In genomic region chr1:8193840-8194406, GRCh38 we compare ENCODE assay signal across 1 cellular context.
A peak's percentile ranks its signal among the peaks of the same experiment; 100 is the strongest.
TF ChIP-seq lines count a peak whose summit lies in the region.

No MANE protein-coding gene starts in this region.

TF ChIP-seq in A549, 52 proteins besides CTCF, POLR2A, EP300 and RAD21 (continued from another document):
- no peak for TF ChIP-seq JUN (IDR thresholded peaks at IDR 0.05)
- 0 out of 2 replicates have a peak, but pooled peaks have one; percentile 41 for TF ChIP-seq HOXB13 (CRISPR knock-in tag; IDR thresholded peaks at IDR 0.05; ENCODE audit: low read depth)
- TF ChIP-seq HES2 (IDR thresholded peaks at IDR 0.05) = no peak
- no peak for TF ChIP-seq CBX8 (IDR thresholded peaks at IDR 0.05)
- TF ChIP-seq CHD4 (IDR thresholded peaks at IDR 0.05; ENCODE audit: borderline replicate concordance) = no peak
- 0 out of 2 replicates have a peak, but pooled peaks have one; percentile 57 for TF ChIP-seq ZSCAN20 (CRISPR knock-in tag; IDR thresholded peaks at IDR 0.05)
- peak; percentile 89; the same call in 1 of the 2 replicates for TF ChIP-seq HEYL (CRISPR knock-in tag; IDR thresholded peaks at IDR 0.05)
- TF ChIP-seq BCL3 (IDR thresholded peaks at IDR 0.05) = no peak
- no peak for TF ChIP-seq CHD2 (IDR thresholded peaks at IDR 0.05; ENCODE audit: low read length, partially characterized antibody)
- TF ChIP-seq EHF (CRISPR knock-in tag; IDR thresholded peaks at IDR 0.05) = peak; percentile 71
- TF ChIP-seq ZFP36 (IDR thresholded peaks at IDR 0.05; ENCODE audit: borderline replicate concordance, partially characterized antibody) = no peak
- TF ChIP-seq NPAS2 (CRISPR knock-in tag; IDR thresholded peaks at IDR 0.05; ENCODE audit: borderline replicate concordance) = no peak
- no peak for TF ChIP-seq RCOR1 (IDR thresholded peaks at IDR 0.05; ENCODE audit: low read depth, low read length)
- TF ChIP-seq FOXS1 (CRISPR knock-in tag; IDR thresholded peaks at IDR 0.05) = no peak
- TF ChIP-seq SREBF2 (IDR thresholded peaks at IDR 0.05) = no peak
- TF ChIP-seq MAZ (IDR thresholded peaks at IDR 0.05; ENCODE audit: borderline replicate concordance, low read depth, low read length) = no peak
- no peak for TF ChIP-seq ESRRA (IDR thresholded peaks at IDR 0.05; ENCODE audit: borderline replicate concordance, low read length)
- 0 out of 2 replicates have a peak, but pooled peaks have one; percentile 23 for TF ChIP-seq HOXA7 (CRISPR knock-in tag; IDR thresholded peaks at IDR 0.05)
